9 cellular contexts compared by ENCODE assay signal in genomic region chr1:234926252-234926573, GRCh38.
DNase-seq lines count a peak whose midpoint lies in the region; ATAC-seq and TF ChIP-seq lines count a peak whose summit lies in the region.
"Had no signal": no experiment of that assay in that cellular context is flagged by ENCODE, and none has a peak within 500 bp of the region (broad histone marks: within the 10 kb centered on the region; RNA-seq: fewer than 3 reads in every experiment).

No MANE protein-coding gene starts in this region.

- CTCF ChIA-PET in mammary epithelial cell (lab: Charles Lee; ENCODE audit: low non-redundant PET): interaction anchor here (0.9 kb wide), 1 partner anchor 440 kb away, joined by 4 read pairs; no protein-coding TSS in a partner anchor

- H3K27ac ChIP-seq in KMS-11: peak overlapping the region; percentile 94
- H3K27ac ChIP-seq in mammary epithelial cell (ENCODE audit: insufficient read depth, low read depth, low read length): peak overlapping the region; percentile 60

- DNase-seq in CD14-positive monocyte (ENCODE audit: low spot score) (no peak), mammary epithelial cell (no peak), nephron progenitor cell (no peak), cerebellar nuclear complex (lab: John Stamatoyannopoulos, UW) (no peak)
- DNase-seq: GF-D8 had no signal

- H3K4me3 ChIP-seq in KMS-11 (IDR thresholded peaks at IDR 0.05; ENCODE audit: insufficient read depth, low read depth, low read length) (peak overlapping the region; percentile 62), mammary epithelial cell (replicated peaks in 1 of 3; ENCODE audit: insufficient read depth in 1 of 3, low read depth in 2 of 3, low read length in 3 of 3) (no peak overlapping the region)

- H3K4me2 ChIP-seq in KMS-11 (peak overlapping the region; percentile 94), mammary epithelial cell (ENCODE audit: insufficient read depth, low read depth, low read length) (peak overlapping the region; percentile 28)

- H3K27me3 ChIP-seq in KMS-11 (ENCODE audit: insufficient read depth, low read depth) (no peaks in the 10 kb centered on the region), mammary epithelial cell (ENCODE audit: insufficient read depth, low read length) (no peaks in the 10 kb centered on the region)

- H3K4me1 ChIP-seq in KMS-11 (ENCODE audit: low read depth, poor library complexity, severe bottlenecking) (peaks cover 34% of the 10 kb centered on the region), mammary epithelial cell (ENCODE audit: insufficient read depth, low read length) (peaks cover 16% of the 10 kb centered on the region)

- peak overlapping the region; percentile 74 for H2AFZ ChIP-seq in KMS-11 (ENCODE audit: low read depth)
- H2AFZ ChIP-seq in mammary epithelial cell (ENCODE audit: low read depth, low read length): no peak overlapping the region

- H3K36me3 Mint-ChIP-seq in CD14-positive monocyte (peaks cover 2 to 7% of the 10 kb centered on the region in 2 donors), nephron progenitor cell (ENCODE audit: low read depth) (no peaks in the 10 kb centered on the region)

- H3K9me3 Mint-ChIP-seq in CD14-positive monocyte: peaks cover 0 to 2% (median 0%) of the 10 kb centered on the region in 7 donors
- H3K9me3 Mint-ChIP-seq in nephron progenitor cell: peaks cover 13% of the 10 kb centered on the region

- H3K27ac Mint-ChIP-seq in CD14-positive monocyte (peak overlapping the region in 6 of 7 donors; percentile 46 to 87 (median 83)), nephron progenitor cell (peak overlapping the region; percentile 83)

- H3K4me3 Mint-ChIP-seq in CD14-positive monocyte: peak overlapping the region in 1 of 2 donors; percentile 8
- H3K4me3 Mint-ChIP-seq in nephron progenitor cell: peak overlapping the region; percentile 9

- TF ChIP-seq CTCF in CD14-positive monocyte (IDR thresholded peaks at IDR 0.05) (no peak), KMS-11 (conservative IDR thresholded peaks at IDR 0.05; ENCODE audit: low read depth, low read length) (no peak), mammary epithelial cell (conservative IDR thresholded peaks at IDR 0.05 in 1 of 2, IDR thresholded peaks at IDR 0.05 in 1 of 2; ENCODE audit: extremely low read depth in 1 of 2, insufficient read depth in 1 of 2, low read depth in 1 of 2, low read length in 2 of 2) (no peak), nephron progenitor cell (IDR thresholded peaks at IDR 0.05) (no peak)

- H3K4me1 Mint-ChIP-seq in CD14-positive monocyte: peaks cover 59% of the 10 kb centered on the region
- H3K4me1 Mint-ChIP-seq in nephron progenitor cell: peaks cover 61% of the 10 kb centered on the region

- H3K79me2 ChIP-seq in KMS-11 (ENCODE audit: insufficient read depth, low read depth) (no peaks in the 10 kb centered on the region), mammary epithelial cell (ENCODE audit: insufficient read depth, low read length) (no peaks in the 10 kb centered on the region)

- H3K36me3 ChIP-seq in KMS-11 (ENCODE audit: insufficient read depth) (no peaks in the 10 kb centered on the region), mammary epithelial cell (ENCODE audit: insufficient read depth, low read length) (no peaks in the 10 kb centered on the region)

- in situ Hi-C loops in mammary epithelial cell (cut with MboI; ENCODE audit: low sequenced_read_pairs in 2 of 2): no loop called here

- ATAC-seq in HG02642 (IDR thresholded peaks at IDR 0.05; ENCODE audit: poor library complexity, unreplicated experiment) (no peak), HG03159 (IDR thresholded peaks at IDR 0.05; ENCODE audit: unreplicated experiment) (no peak), HG03135 (IDR thresholded peaks at IDR 0.05; ENCODE audit: unreplicated experiment) (no peak)

- H3K27me3 Mint-ChIP-seq in CD14-positive monocyte (ENCODE audit: low read depth in 3 of 3): peaks cover 0 to 6% (median 1%) of the 10 kb centered on the region in 3 donors
- peaks cover 3% of the 10 kb centered on the region for H3K27me3 Mint-ChIP-seq in nephron progenitor cell (ENCODE audit: low read depth, poor library complexity)

- H3K9ac ChIP-seq in KMS-11 (peak overlapping the region; percentile 84), mammary epithelial cell (ENCODE audit: insufficient read depth, low read length) (peak overlapping the region; percentile 21)

- intact Hi-C loops in CD14-positive monocyte (cut with micrococcal nuclease) (no loop called here), mammary epithelial cell (cut with micrococcal nuclease) (loop anchor here (5.0 kb wide), 3 partner anchors 51 to 141 kb away; no protein-coding TSS in a partner anchor)

- H4K20me1 ChIP-seq in KMS-11 (ENCODE audit: insufficient read depth) (no peaks in the 10 kb centered on the region), mammary epithelial cell (ENCODE audit: insufficient read depth, low read length) (no peaks in the 10 kb centered on the region)

- no TSS peak for BruUV-seq in mammary epithelial cell (replicated peaks; lab: Mats Ljungman, UMichigan)

- no peaks in the 10 kb centered on the region for H3K9me3 ChIP-seq in mammary epithelial cell (replicated peaks; ENCODE audit: insufficient read depth, low read length)

- dilution Hi-C loops in mammary epithelial cell (cut with HindIII; ENCODE audit: low sequenced_read_pairs): no loop called here

- 95% methylated on average over 4 of the region's 4 CpGs for WGBS in mammary epithelial cell (ENCODE audit: low coverage, missing lambda C conversion rate)
